11 cellular contexts compared by ENCODE assay signal in the genomic region with DNA sequence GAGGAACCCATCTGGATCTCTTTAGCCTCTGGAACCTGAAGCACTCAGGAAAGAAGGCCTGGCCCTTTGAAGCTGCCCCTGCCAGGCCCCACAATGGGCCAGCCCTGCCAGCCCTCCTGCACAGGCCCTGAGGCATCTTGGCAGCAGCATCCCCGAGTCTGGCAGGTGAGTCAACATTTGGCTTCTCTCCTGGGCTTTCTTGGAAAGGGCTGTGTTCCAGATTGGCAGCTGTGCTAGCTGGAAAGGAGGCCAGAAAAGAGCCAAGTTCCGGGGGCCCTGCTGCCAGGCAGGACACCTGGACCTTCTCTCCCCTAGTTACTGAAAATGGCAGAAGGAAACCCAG.
A peak's percentile ranks its signal among the peaks of the same experiment; 100 is the strongest.
DNase-seq lines count a peak whose midpoint lies in the region; ATAC-seq, FAIRE-seq and TF ChIP-seq lines count a peak whose summit lies in the region.
"Had no signal": no experiment of that assay in that cellular context is flagged by ENCODE, and none has a peak within 500 bp of the region (broad histone marks: within the 10 kb centered on the region; RNA-seq: fewer than 3 reads in every experiment).

No MANE protein-coding gene starts in this region.

- H3K27me3 ChIP-seq in liver (ENCODE audit: control insufficient read depth in 4 of 4, insufficient read depth in 4 of 4, low read length in 3 of 4) (no peaks in the 10 kb centered on the region), HepG2 (ENCODE audit: control insufficient read depth in 1 of 2, insufficient read depth in 2 of 2, low read length in 2 of 2) (no peaks in the 10 kb centered on the region), aorta (ENCODE audit: control insufficient read depth in 1 of 2, insufficient read depth in 2 of 2, low read length in 1 of 2) (no peaks in the 10 kb centered on the region), MM.1S (replicated peaks; ENCODE audit: insufficient read depth, low read length) (no peaks in the 10 kb centered on the region)
- H3K27me3 ChIP-seq: BLaER1 had no signal

- FAIRE-seq in HepG2 (lab: Jason Lieb, UNC) (no peak), GM19239 (lab: Jason Lieb, UNC) (no peak)

- no peak for DNase-seq in HepG2 (ENCODE audit: low spot score)
- peak; percentile 77 for DNase-seq in amniotic stem cell (lab: John Stamatoyannopoulos, UW)
- peak in 31 of 51 donors; percentile 3 to 67 (median 22) for DNase-seq in hypothalamus (lab: John Stamatoyannopoulos, UW)
- DNase-seq in aorta: peak; percentile 81 to 86
- DNase-seq in GM19239 (ENCODE audit: insufficient read length, low spot score): no peak
- DNase-seq in MM.1S: no peak
- DNase-seq: activated CD4-positive, alpha-beta T cell treated with anti-CD3 and anti-CD28 coated beads, Interleukin-2, amount 50 U/mL, for 4 hours; stimulated activated naive CD8-positive, alpha-beta T cell treated with anti-CD3 and anti-CD28 coated beads, Interleukin-15, amount 100 ng/mL, for 72 hours had no signal

- intact Hi-C loops in HepG2 (cut with micrococcal nuclease; ENCODE audit: unreplicated experiment): no loop called here
- intact Hi-C loops in aorta (cut with DNase I): loop anchor here in 1 of 2 donors (2.0 to 5.0 kb wide), 2 partner anchors 161 to 178 kb away; no protein-coding TSS in a partner anchor

- H3K4me1 ChIP-seq in liver (ENCODE audit: control insufficient read depth in 4 of 4, insufficient read depth in 4 of 4, low read length in 3 of 4): peaks cover 0 to 6% (median 1%) of the 10 kb centered on the region in 4 donors
- H3K4me1 ChIP-seq in HepG2 (ENCODE audit: insufficient read depth, low read length): peaks cover 47% of the 10 kb centered on the region
- H3K4me1 ChIP-seq in aorta (ENCODE audit: control insufficient read depth in 1 of 2, insufficient read depth in 2 of 2, low read length in 2 of 2): peaks cover 0 to 2% of the 10 kb centered on the region in 2 donors
- H3K4me1 ChIP-seq in MM.1S (ENCODE audit: low read length): no peaks in the 10 kb centered on the region

- H3K9ac ChIP-seq in liver (ENCODE audit: low read depth in 1 of 2, low read length in 2 of 2): no peak overlapping the region
- H3K9ac ChIP-seq in HepG2 (ENCODE audit: insufficient read depth, low read depth, low read length): no peak overlapping the region
- H3K9ac ChIP-seq in MM.1S (ENCODE audit: low read length): no peak overlapping the region
- H3K9ac ChIP-seq: BLaER1 had no signal

- no TSS peak for BruUV-seq in HepG2 (replicated peaks; lab: Mats Ljungman, UMichigan)

- H3K36me3 ChIP-seq in liver (ENCODE audit: control insufficient read depth in 4 of 4, insufficient read depth in 3 of 4, low read depth in 1 of 4, low read length in 3 of 4): no peaks in the 10 kb centered on the region
- H3K36me3 ChIP-seq in HepG2 (replicated peaks in 1 of 2; ENCODE audit: control insufficient read depth in 1 of 2, insufficient read depth in 2 of 2, low read length in 2 of 2): no peaks in the 10 kb centered on the region
- no peaks in the 10 kb centered on the region for H3K36me3 ChIP-seq in aorta (ENCODE audit: control insufficient read depth in 1 of 2, insufficient read depth in 2 of 2, low read length in 1 of 2)
- H3K36me3 ChIP-seq in MM.1S (replicated peaks; ENCODE audit: insufficient read depth, low read length): no peaks in the 10 kb centered on the region
- H3K36me3 ChIP-seq: BLaER1 had no signal

- no peak overlapping the region for H3K4me3 ChIP-seq in liver (ENCODE audit: low read depth in 1 of 3, low read length in 3 of 3)
- no peak overlapping the region for H3K4me3 ChIP-seq in HepG2 (replicated peaks in 1 of 3; ENCODE audit: insufficient read depth in 1 of 3, low read depth in 2 of 3, low read length in 3 of 3)
- H3K4me3 ChIP-seq in aorta (ENCODE audit: low read length in 2 of 2): no peak overlapping the region
- no peak overlapping the region for H3K4me3 ChIP-seq in MM.1S (ENCODE audit: low read length)
- H3K4me3 ChIP-seq: BLaER1 had no signal

- in situ Hi-C loops in HepG2 (cut with HindIII; ENCODE audit: extremely low pct_ligation_motif_present, low pct_unique_long_range_greater_than_20kb): no loop called here

- POLR2A ChIA-PET in HepG2 (lab: Yijun Ruan, JAX): no interaction called here

- no peak for TF ChIP-seq EP300 in HepG2 (IDR thresholded peaks at IDR 0.05; ENCODE audit: low read depth in 2 of 2, low read length in 2 of 2)
- TF ChIP-seq EP300 in HepG2 (CRISPR knock-in tag; IDR thresholded peaks at IDR 0.05; ENCODE audit: borderline replicate concordance): no peak

- H4K20me1 ChIP-seq in HepG2 (ENCODE audit: insufficient read depth, low read length) (no peaks in the 10 kb centered on the region), MM.1S (ENCODE audit: insufficient read depth, low read length) (no peaks in the 10 kb centered on the region)
- H4K20me1 ChIP-seq: BLaER1 had no signal

- H3F3A ChIP-seq in MM.1S (ENCODE audit: insufficient read depth, low read length): no peaks in the 10 kb centered on the region

- no peak overlapping the region for H3K4me2 ChIP-seq in HepG2 (ENCODE audit: low read depth, low read length)
- H3K4me2 ChIP-seq in MM.1S (ENCODE audit: low read depth, low read length): no peak overlapping the region
- H3K4me2 ChIP-seq: BLaER1 had no signal

- TF ChIP-seq CTCF in liver (IDR thresholded peaks at IDR 0.05; ENCODE audit: low read depth, low read length, missing input control) (no peak), HepG2 (CRISPR knock-in tag; IDR thresholded peaks at IDR 0.05) (no peak), MM.1S (IDR thresholded peaks at IDR 0.05; ENCODE audit: low read length) (no peak)

- H3K9me3 ChIP-seq in liver (ENCODE audit: control insufficient read depth in 4 of 4, low read length in 3 of 4): no peaks in the 10 kb centered on the region
- H3K9me3 ChIP-seq in HepG2 (ENCODE audit: low read length): no peaks in the 10 kb centered on the region
- H3K9me3 ChIP-seq in aorta (ENCODE audit: control insufficient read depth, low read length): no peaks in the 10 kb centered on the region
- no peaks in the 10 kb centered on the region for H3K9me3 ChIP-seq in MM.1S (replicated peaks; ENCODE audit: insufficient read depth, low read length)
- H3K9me3 ChIP-seq: BLaER1 had no signal

- H3K27ac ChIP-seq in liver (ENCODE audit: low read depth in 1 of 2, low read length in 2 of 2) (no peak overlapping the region), HepG2 (ENCODE audit: extremely low read length, insufficient read depth, low read length) (no peak overlapping the region), aorta (ENCODE audit: low read depth in 1 of 2, low read length in 2 of 2) (no peak overlapping the region), MM.1S (ENCODE audit: low read length) (no peak overlapping the region)
- H3K27ac ChIP-seq: BLaER1 had no signal

- no peaks in the 10 kb centered on the region for H3K9me2 ChIP-seq in MM.1S (replicated peaks; ENCODE audit: insufficient read depth, low read length)

- H3K79me2 ChIP-seq in HepG2 (ENCODE audit: insufficient read depth, low read length): no peaks in the 10 kb centered on the region
- no peaks in the 10 kb centered on the region for H3K79me2 ChIP-seq in MM.1S (ENCODE audit: low read length)

- CTCF ChIA-PET in HepG2 (lab: Yijun Ruan, JAX; ENCODE audit: low intra/inter-chr PET ratio, low total read pairs): no interaction called here

- TF ChIP-seq RAD21 in liver (IDR thresholded peaks at IDR 0.05) (peak; percentile 52 to 58), HepG2 (CRISPR knock-in tag; IDR thresholded peaks at IDR 0.05) (no peak)

- H2AFZ ChIP-seq in HepG2 (ENCODE audit: low read length): no peak overlapping the region
- no peak overlapping the region for H2AFZ ChIP-seq in MM.1S (ENCODE audit: low read length)

- ATAC-seq in HepG2: no peak
- ATAC-seq in aorta (ENCODE audit: low FRiP score): peak; percentile 73
- no peak for ATAC-seq in GM21825 (IDR thresholded peaks at IDR 0.05; ENCODE audit: unreplicated experiment)
- ATAC-seq: stimulated activated naive CD8-positive, alpha-beta T cell treated with anti-CD3 and anti-CD28 coated beads, Interleukin-15, amount 100 ng/mL, for 72 hours had no signal

- TF ChIP-seq POLR2A in HepG2 (IDR thresholded peaks at IDR 0.05; ENCODE audit: insufficient read depth in 1 of 2, low read depth in 2 of 2, low read length in 2 of 2): no peak

- WGBS in liver: 31% methylated on average over 2 of the region's 2 CpGs
- WGBS in HepG2 (ENCODE audit: low lambda C conversion rate): 50% methylated on average over 1 of the region's 2 CpGs
- WGBS in aorta, 2 donors: 4% methylated on average over 2 of the region's 2 CpGs

TF ChIP-seq in liver, 16 proteins besides CTCF, POLR2A, EP300 and RAD21 (continues in another document):
- TF ChIP-seq SP1 (IDR thresholded peaks at IDR 0.05) (no peak), NR2F2 (IDR thresholded peaks at IDR 0.05) (no peak), HNF4G (IDR thresholded peaks at IDR 0.05) (no peak), YY1 (IDR thresholded peaks at IDR 0.05) (no peak)

TF ChIP-seq in HepG2, 621 proteins besides CTCF, POLR2A, EP300 and RAD21 (continues in another document):
- TF ChIP-seq ZBTB1 (CRISPR knock-in tag; IDR thresholded peaks at IDR 0.05; ENCODE audit: borderline replicate concordance): no peak
- no peak for TF ChIP-seq HES4 (CRISPR knock-in tag; IDR thresholded peaks at IDR 0.05; ENCODE audit: borderline replicate concordance)
- TF ChIP-seq, protein P1, sequence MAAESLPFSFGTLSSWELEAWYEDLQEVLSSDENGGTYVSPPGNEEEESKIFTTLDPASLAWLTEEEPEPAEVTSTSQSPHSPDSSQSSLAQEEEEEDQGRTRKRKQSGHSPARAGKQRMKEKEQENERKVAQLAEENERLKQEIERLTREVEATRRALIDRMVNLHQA (CRISPR knock-in tag; IDR thresholded peaks at IDR 0.05): no peak
- TF ChIP-seq, protein P2, sequence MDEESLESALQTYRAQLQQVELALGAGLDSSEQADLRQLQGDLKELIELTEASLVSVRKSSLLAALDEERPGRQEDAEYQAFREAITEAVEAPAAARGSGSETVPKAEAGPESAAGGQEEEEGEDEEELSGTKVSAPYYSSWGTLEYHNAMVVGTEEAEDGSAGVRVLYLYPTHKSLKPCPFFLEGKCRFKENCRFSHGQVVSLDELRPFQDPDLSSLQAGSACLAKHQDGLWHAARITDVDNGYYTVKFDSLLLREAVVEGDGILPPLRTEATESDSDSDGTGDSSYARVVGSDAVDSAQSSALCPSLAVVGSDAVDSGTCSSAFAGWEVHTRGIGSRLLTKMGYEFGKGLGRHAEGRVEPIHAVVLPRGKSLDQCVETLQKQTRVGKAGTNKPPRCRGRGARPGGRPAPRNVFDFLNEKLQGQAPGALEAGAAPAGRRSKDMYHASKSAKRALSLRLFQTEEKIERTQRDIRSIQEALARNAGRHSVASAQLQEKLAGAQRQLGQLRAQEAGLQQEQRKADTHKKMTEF (CRISPR knock-in tag; IDR thresholded peaks at IDR 0.05): no peak

Comparison
In these comparisons a context has a peak if more than half of its experiments do, and no peak if none do; other contexts are left out.
1. DNase-seq: peak in amniotic stem cell (single experiment), hypothalamus (31 of 51) and aorta (2 of 2); none in HepG2 (single experiment), GM19239 (single experiment) and MM.1S (single experiment).